ENCODE assay signal across 2 cellular contexts in the genomic region with DNA sequence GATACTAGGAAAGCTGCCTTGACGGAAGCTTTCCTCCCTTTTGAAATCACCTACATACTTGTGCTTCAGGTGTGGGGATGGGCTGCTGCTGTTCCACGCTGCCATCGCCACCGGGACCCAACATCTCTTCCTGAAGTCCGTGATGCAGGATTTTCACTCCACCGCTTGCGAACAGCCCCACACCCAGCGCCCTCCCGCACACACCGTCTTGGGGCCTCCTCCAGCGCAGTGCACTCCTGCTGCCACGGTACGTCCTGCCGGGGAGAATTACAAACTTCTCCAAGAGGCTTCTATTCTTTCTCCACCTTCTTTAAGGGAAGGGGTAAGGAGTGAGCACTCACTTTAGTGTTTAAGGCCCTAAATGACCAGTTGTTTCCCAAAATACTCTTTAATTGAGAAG.
TF ChIP-seq lines count a peak whose summit lies in the region.

No MANE protein-coding gene starts in this region.

TF ChIP-seq in GM23338, 12 proteins besides CTCF, POLR2A, EP300 and RAD21:
- TF ChIP-seq EZH2phosphoT487 (IDR thresholded peaks at IDR 0.05; ENCODE audit: unreplicated experiment) (no peak), JUNB (IDR thresholded peaks at IDR 0.05; ENCODE audit: unreplicated experiment) (no peak), CREB1 (CRISPR knock-in tag; IDR thresholded peaks at IDR 0.05; ENCODE audit: low read depth) (no peak), EZH2 (IDR thresholded peaks at IDR 0.05; ENCODE audit: low read depth, unreplicated experiment) (no peak), ZNF331 (CRISPR knock-in tag; IDR thresholded peaks at IDR 0.05; ENCODE audit: low read depth) (no peak)
- TF ChIP-seq, protein P1, sequence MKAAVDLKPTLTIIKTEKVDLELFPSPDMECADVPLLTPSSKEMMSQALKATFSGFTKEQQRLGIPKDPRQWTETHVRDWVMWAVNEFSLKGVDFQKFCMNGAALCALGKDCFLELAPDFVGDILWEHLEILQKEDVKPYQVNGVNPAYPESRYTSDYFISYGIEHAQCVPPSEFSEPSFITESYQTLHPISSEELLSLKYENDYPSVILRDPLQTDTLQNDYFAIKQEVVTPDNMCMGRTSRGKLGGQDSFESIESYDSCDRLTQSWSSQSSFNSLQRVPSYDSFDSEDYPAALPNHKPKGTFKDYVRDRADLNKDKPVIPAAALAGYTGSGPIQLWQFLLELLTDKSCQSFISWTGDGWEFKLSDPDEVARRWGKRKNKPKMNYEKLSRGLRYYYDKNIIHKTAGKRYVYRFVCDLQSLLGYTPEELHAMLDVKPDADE (IDR thresholded peaks at IDR 0.05), result no peak
- TF ChIP-seq, protein P2, sequence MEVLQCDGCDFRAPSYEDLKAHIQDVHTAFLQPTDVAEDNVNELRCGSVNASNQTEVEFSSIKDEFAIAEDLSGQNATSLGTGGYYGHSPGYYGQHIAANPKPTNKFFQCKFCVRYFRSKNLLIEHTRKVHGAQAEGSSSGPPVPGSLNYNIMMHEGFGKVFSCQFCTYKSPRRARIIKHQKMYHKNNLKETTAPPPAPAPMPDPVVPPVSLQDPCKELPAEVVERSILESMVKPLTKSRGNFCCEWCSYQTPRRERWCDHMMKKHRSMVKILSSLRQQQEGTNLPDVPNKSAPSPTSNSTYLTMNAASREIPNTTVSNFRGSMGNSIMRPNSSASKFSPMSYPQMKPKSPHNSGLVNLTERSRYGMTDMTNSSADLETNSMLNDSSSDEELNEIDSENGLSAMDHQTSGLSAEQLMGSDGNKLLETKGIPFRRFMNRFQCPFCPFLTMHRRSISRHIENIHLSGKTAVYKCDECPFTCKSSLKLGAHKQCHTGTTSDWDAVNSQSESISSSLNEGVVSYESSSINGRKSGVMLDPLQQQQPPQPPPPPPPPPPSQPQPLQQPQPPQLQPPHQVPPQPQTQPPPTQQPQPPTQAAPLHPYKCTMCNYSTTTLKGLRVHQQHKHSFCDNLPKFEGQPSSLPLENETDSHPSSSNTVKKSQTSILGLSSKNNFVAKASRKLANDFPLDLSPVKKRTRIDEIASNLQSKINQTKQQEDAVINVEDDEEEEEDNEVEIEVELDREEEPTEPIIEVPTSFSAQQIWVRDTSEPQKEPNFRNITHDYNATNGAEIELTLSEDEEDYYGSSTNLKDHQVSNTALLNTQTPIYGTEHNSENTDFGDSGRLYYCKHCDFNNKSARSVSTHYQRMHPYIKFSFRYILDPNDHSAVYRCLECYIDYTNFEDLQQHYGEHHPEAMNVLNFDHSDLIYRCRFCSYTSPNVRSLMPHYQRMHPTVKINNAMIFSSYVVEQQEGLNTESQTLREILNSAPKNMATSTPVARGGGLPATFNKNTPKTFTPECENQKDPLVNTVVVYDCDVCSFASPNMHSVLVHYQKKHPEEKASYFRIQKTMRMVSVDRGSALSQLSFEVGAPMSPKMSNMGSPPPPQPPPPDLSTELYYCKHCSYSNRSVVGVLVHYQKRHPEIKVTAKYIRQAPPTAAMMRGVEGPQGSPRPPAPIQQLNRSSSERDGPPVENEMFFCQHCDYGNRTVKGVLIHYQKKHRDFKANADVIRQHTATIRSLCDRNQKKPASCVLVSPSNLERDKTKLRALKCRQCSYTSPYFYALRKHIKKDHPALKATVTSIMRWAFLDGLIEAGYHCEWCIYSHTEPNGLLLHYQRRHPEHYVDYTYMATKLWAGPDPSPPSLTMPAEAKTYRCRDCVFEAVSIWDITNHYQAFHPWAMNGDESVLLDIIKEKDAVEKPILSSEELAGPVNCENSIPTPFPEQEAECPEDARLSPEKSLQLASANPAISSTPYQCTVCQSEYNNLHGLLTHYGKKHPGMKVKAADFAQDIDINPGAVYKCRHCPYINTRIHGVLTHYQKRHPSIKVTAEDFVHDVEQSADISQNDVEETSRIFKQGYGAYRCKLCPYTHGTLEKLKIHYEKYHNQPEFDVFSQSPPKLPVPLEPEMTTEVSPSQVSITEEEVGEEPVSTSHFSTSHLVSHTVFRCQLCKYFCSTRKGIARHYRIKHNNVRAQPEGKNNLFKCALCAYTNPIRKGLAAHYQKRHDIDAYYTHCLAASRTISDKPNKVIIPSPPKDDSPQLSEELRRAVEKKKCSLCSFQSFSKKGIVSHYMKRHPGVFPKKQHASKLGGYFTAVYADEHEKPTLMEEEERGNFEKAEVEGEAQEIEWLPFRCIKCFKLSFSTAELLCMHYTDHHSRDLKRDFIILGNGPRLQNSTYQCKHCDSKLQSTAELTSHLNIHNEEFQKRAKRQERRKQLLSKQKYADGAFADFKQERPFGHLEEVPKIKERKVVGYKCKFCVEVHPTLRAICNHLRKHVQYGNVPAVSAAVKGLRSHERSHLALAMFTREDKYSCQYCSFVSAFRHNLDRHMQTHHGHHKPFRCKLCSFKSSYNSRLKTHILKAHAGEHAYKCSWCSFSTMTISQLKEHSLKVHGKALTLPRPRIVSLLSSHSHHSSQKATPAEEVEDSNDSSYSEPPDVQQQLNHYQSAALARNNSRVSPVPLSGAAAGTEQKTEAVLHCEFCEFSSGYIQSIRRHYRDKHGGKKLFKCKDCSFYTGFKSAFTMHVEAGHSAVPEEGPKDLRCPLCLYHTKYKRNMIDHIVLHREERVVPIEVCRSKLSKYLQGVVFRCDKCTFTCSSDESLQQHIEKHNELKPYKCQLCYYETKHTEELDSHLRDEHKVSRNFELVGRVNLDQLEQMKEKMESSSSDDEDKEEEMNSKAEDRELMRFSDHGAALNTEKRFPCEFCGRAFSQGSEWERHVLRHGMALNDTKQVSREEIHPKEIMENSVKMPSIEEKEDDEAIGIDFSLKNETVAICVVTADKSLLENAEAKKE (CRISPR knock-in tag; IDR thresholded peaks at IDR 0.05), result no peak

TF ChIP-seq in K562, 482 proteins besides CTCF, POLR2A, EP300 and RAD21:
- TF ChIP-seq PHB (CRISPR knock-in tag; IDR thresholded peaks at IDR 0.05), result no peak
